Comparison of ENCODE assay signal across 14 cellular contexts in the genomic region with DNA sequence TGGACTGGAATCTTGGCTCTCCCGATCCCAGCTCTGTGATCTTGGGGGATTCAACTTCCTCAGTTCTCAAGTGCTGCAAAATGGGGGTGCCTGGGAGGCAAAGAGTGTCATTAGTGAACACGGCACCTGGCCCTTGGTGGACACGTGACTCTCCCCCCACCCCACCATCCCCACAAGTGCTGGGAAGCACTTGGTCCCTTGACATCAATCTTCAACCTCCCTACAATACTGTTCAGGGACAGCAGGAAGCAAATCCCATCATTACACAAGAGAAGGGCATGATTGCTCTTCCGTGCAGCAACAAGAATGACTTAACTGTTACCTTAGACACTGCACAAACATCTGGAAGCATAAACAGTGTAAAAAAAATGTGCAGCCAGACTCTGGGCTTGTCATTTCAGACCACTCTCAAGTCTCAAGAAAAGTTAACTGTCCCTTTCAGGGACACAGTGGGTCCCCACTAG.
DNase-seq lines count a peak whose midpoint lies in the region; ATAC-seq and TF ChIP-seq lines count a peak whose summit lies in the region.
"Had no signal": no experiment of that assay in that cellular context is flagged by ENCODE, and none has a peak within 500 bp of the region (broad histone marks: within the 10 kb centered on the region; RNA-seq: fewer than 3 reads in every experiment).

No MANE protein-coding gene starts in this region.

- dilution Hi-C loops in mammary epithelial cell (cut with HindIII; ENCODE audit: low sequenced_read_pairs): no loop called here

- no TSS peak for BruUV-seq in mammary epithelial cell (replicated peaks; lab: Mats Ljungman, UMichigan)

- H3K79me2 ChIP-seq in mammary epithelial cell (ENCODE audit: insufficient read depth, low read length): peaks cover 53% of the 10 kb centered on the region

- H3K4me3 ChIP-seq in breast epithelium: no peak overlapping the region
- no peak overlapping the region for H3K4me3 ChIP-seq in mammary epithelial cell (replicated peaks in 1 of 3; ENCODE audit: insufficient read depth in 1 of 3, low read depth in 2 of 3, low read length in 3 of 3)
- H3K4me3 ChIP-seq: A549, lung, psoas muscle had no signal

- H3K27ac ChIP-seq in breast epithelium: peak overlapping the region; percentile 76 to 85
- H3K27ac ChIP-seq in mammary epithelial cell (ENCODE audit: insufficient read depth, low read depth, low read length): no peak overlapping the region
- H3K27ac ChIP-seq: psoas muscle had no signal

- intact Hi-C loops in breast epithelium (cut with DNase I; ENCODE audit: low total_unique reads): no loop called here
- intact Hi-C loops in mammary epithelial cell (cut with micrococcal nuclease): no loop called here

- peaks cover 6% of the 10 kb centered on the region for H3K36me3 ChIP-seq in breast epithelium
- peaks cover 20% of the 10 kb centered on the region for H3K36me3 ChIP-seq in mammary epithelial cell (ENCODE audit: insufficient read depth, low read length)

- no peaks in the 10 kb centered on the region for H4K20me1 ChIP-seq in mammary epithelial cell (ENCODE audit: insufficient read depth, low read length)

- H2AFZ ChIP-seq in mammary epithelial cell (ENCODE audit: low read depth, low read length): no peak overlapping the region

- H3K27me3 ChIP-seq in breast epithelium (no peaks in the 10 kb centered on the region), mammary epithelial cell (ENCODE audit: insufficient read depth, low read length) (no peaks in the 10 kb centered on the region)

- H3K4me1 ChIP-seq in breast epithelium: no peaks in the 10 kb centered on the region
- no peaks in the 10 kb centered on the region for H3K4me1 ChIP-seq in mammary epithelial cell (ENCODE audit: insufficient read depth, low read length)
- H3K4me1 ChIP-seq: A549, psoas muscle had no signal

- WGBS in mammary epithelial cell (ENCODE audit: low coverage, missing lambda C conversion rate): 51% methylated on average over 4 of the region's 4 CpGs

- in situ Hi-C loops in mammary epithelial cell (cut with MboI; ENCODE audit: low sequenced_read_pairs in 2 of 2): no loop called here

- H3K9me3 ChIP-seq in breast epithelium (no peaks in the 10 kb centered on the region), mammary epithelial cell (replicated peaks; ENCODE audit: insufficient read depth, low read length) (no peaks in the 10 kb centered on the region)
- H3K9me3 ChIP-seq: A549, psoas muscle had no signal

- TF ChIP-seq POLR2A in breast epithelium (IDR thresholded peaks at IDR 0.05): no peak

- H3K4me2 ChIP-seq in mammary epithelial cell (ENCODE audit: insufficient read depth, low read depth, low read length): no peak overlapping the region
- H3K4me2 ChIP-seq: A549 had no signal

- no peak for TF ChIP-seq CTCF in breast epithelium (IDR thresholded peaks at IDR 0.05)
- no peak for TF ChIP-seq CTCF in mammary epithelial cell (conservative IDR thresholded peaks at IDR 0.05 in 1 of 2, IDR thresholded peaks at IDR 0.05 in 1 of 2; ENCODE audit: extremely low read depth in 1 of 2, insufficient read depth in 1 of 2, low read depth in 1 of 2, low read length in 2 of 2)

- H3K9ac ChIP-seq in mammary epithelial cell (ENCODE audit: insufficient read depth, low read length): no peak overlapping the region

- CTCF ChIA-PET in mammary epithelial cell (lab: Charles Lee; ENCODE audit: low non-redundant PET): no interaction called here

- DNase-seq in breast epithelium (ENCODE audit: low spot score in 2 of 2) (no peak), mammary epithelial cell (no peak), amniotic epithelial cell (ENCODE audit: low read depth) (peak; percentile 73), kidney glomerular epithelial cell (lab: John Stamatoyannopoulos, UW) (peak; percentile 82), COLO829 (ENCODE audit: low spot score) (no peak), occipital lobe (lab: John Stamatoyannopoulos, UW) (no peak), retina (no peak)
- DNase-seq: activated CD4-positive, CD25-positive, alpha-beta regulatory T cell; cerebellar nuclear complex; GDM1; psoas muscle had no signal

- ATAC-seq in HG03097 (IDR thresholded peaks at IDR 0.05; ENCODE audit: low FRiP score, unreplicated experiment): no peak

Comparison
In these comparisons a context has a peak if more than half of its experiments do, and no peak if none do; other contexts are left out.
1. DNase-seq: peak in amniotic epithelial cell (single experiment) and kidney glomerular epithelial cell (single experiment); none in breast epithelium (0 of 2), mammary epithelial cell (single experiment), COLO829 (single experiment), occipital lobe (single experiment) and retina (single experiment).